12 cellular contexts compared by ENCODE assay signal in genomic region chr6:11710221-11710836, GRCh38.
A peak's percentile ranks its signal among the peaks of the same experiment; 100 is the strongest.
DNase-seq lines count a peak whose midpoint lies in the region; ATAC-seq, FAIRE-seq and TF ChIP-seq lines count a peak whose summit lies in the region.
"Had no signal": no experiment of that assay in that cellular context is flagged by ENCODE, and none has a peak within 500 bp of the region (broad histone marks: within the 10 kb centered on the region; RNA-seq: fewer than 3 reads in every experiment).

No MANE protein-coding gene starts in this region.

- ATAC-seq in K562 (no peak), Right ventricle myocardium inferior (no peak), GM21390 (IDR thresholded peaks at IDR 0.05; ENCODE audit: unreplicated experiment) (no peak), GM19463 (IDR thresholded peaks at IDR 0.05; ENCODE audit: unreplicated experiment) (no peak)

- no peak overlapping the region for H3K9ac ChIP-seq in K562 (ENCODE audit: insufficient read depth in 1 of 2, low read depth in 2 of 2, low read length in 2 of 2)

- H3K27ac Mint-ChIP-seq in activated CD4-positive, alpha-beta T cell treated with anti-CD3 and anti-CD28 coated beads, Interleukin-2, amount 10 ng/mL, durations not matched to agents 7 days and 5 days, result peak overlapping the region; percentile 93
- H3K27ac Mint-ChIP-seq in osteocyte (ENCODE audit: unreplicated experiment), result peak overlapping the region; percentile 89

- no TSS peak for BruUV-seq in K562 (replicated peaks; lab: Mats Ljungman, UMichigan)

- no peaks in the 10 kb centered on the region for H3K9me1 ChIP-seq in K562 (ENCODE audit: control insufficient read depth, insufficient read depth, low read length)

- peaks cover 8% of the 10 kb centered on the region for H3K9me3 Mint-ChIP-seq in activated CD4-positive, alpha-beta T cell treated with anti-CD3 and anti-CD28 coated beads, Interleukin-2, amount 10 ng/mL, durations not matched to agents 7 days and 5 days
- no peaks in the 10 kb centered on the region for H3K9me3 Mint-ChIP-seq in osteocyte (ENCODE audit: unreplicated experiment)

- no peak for FAIRE-seq in K562 (lab: Jason Lieb, UNC)

- H3K4me3 ChIP-seq in AG04450 (ENCODE audit: low read depth, low read length), result no peak overlapping the region
- no peak overlapping the region for H3K4me3 ChIP-seq in K562
- H3K4me3 ChIP-seq: lower lobe of right lung had no signal

- no peak for TF ChIP-seq POLR2A in K562 (conservative IDR thresholded peaks at IDR 0.05)

- H3K27ac ChIP-seq in AG04450 (ENCODE audit: low read depth, low read length), result peak overlapping the region; percentile 66
- no peak overlapping the region for H3K27ac ChIP-seq in K562 (ENCODE audit: extremely low read depth, low read depth, low read length)
- H3K27ac ChIP-seq: lower lobe of right lung, VCaP had no signal

- H3K27me3 Mint-ChIP-seq in activated CD4-positive, alpha-beta T cell treated with anti-CD3 and anti-CD28 coated beads, Interleukin-2, amount 10 ng/mL, durations not matched to agents 7 days and 5 days, result no peaks in the 10 kb centered on the region
- no peaks in the 10 kb centered on the region for H3K27me3 Mint-ChIP-seq in osteocyte (ENCODE audit: unreplicated experiment)

- TF ChIP-seq RAD21 in K562 (CRISPR knock-in tag; conservative IDR thresholded peaks at IDR 0.05 in 1 of 2, IDR thresholded peaks at IDR 0.05 in 1 of 2), result no peak

- CTCF ChIA-PET in AG04450 (lab: Charles Lee), result interaction anchor here (0.5 to 1.4 kb wide), 4 partner anchors 9 to 125 kb away, joined by 3 to 6 read pairs (median 4); no protein-coding TSS in a partner anchor
- CTCF ChIA-PET in activated CD4-positive, alpha-beta T cell treated with anti-CD3 and anti-CD28 coated beads, Interleukin-2, amount 10 ng/mL, durations not matched to agents 7 days and 5 days (lab: Charles Lee), result interaction anchor here (0.8 to 3.1 kb wide), 4 partner anchors 9 to 237 kb away, joined by 3 to 16 read pairs (median 4); no protein-coding TSS in a partner anchor
- CTCF ChIA-PET in K562 (lab: Yijun Ruan, JAX; ENCODE audit: low intra/inter-chr PET ratio), result no interaction called here
- CTCF ChIA-PET in GM10248 (lab: Yijun Ruan, JAX), result interaction anchor here (0.9 to 4.9 kb wide), 6 partner anchors 10 to 580 kb away, joined by 3 to 27 read pairs (median 12); partner anchors contain the start of gene EDN1

- no peaks in the 10 kb centered on the region for H3K27me3 ChIP-seq in AG04450 (ENCODE audit: control insufficient read depth, insufficient read depth, low read length)
- no peaks in the 10 kb centered on the region for H3K27me3 ChIP-seq in K562 (ENCODE audit: control insufficient read depth in 2 of 2, insufficient read depth in 2 of 2, low read length in 2 of 2)

- no peaks in the 10 kb centered on the region for H3K79me2 ChIP-seq in K562 (ENCODE audit: control insufficient read depth, insufficient read depth, low read length)

- in situ Hi-C loops in K562 (cut with MboI), result no loop called here

- intact Hi-C loops in K562 (cut with micrococcal nuclease) (no loop called here), Right ventricle myocardium inferior (cut with DNase I) (no loop called here)

- TF ChIP-seq EP300 in K562 (IDR thresholded peaks at IDR 0.05; ENCODE audit: low read length), result no peak

- POLR2A ChIA-PET in AG04450 (lab: Yijun Ruan, JAX) (interaction anchor here (0.9 kb wide), 1 partner anchor 300 kb away, joined by 3 read pairs; no protein-coding TSS in a partner anchor), K562 (lab: Yijun Ruan, JAX) (interaction anchor here (0.7 to 1.2 kb wide), 2 partner anchors 19 to 68 kb away, joined by 3 read pairs; partner anchors contain the start of gene ADTRP), GM10248 (lab: Yijun Ruan, JAX) (interaction anchor here (2.9 kb wide), 1 partner anchor 22 kb away, joined by 24 read pairs; no protein-coding TSS in a partner anchor)
- POLR2A ChIA-PET in activated CD4-positive, alpha-beta T cell treated with anti-CD3 and anti-CD28 coated beads, Interleukin-2, amount 10 ng/mL, durations not matched to agents 7 days and 5 days (lab: Charles Lee), result no interaction called here

- TF ChIP-seq CTCF in AG04450 (IDR thresholded peaks at IDR 0.05; ENCODE audit: low read depth, low read length) (no peak), K562 (IDR thresholded peaks at IDR 0.05 in 2 of 3, conservative IDR thresholded peaks at IDR 0.05 in 1 of 3; ENCODE audit: insufficient read depth in 2 of 3, low read depth in 1 of 3, low read length in 3 of 3) (no peak), osteocyte (IDR thresholded peaks at IDR 0.05) (peak; percentile 22), GM10248 (IDR thresholded peaks at IDR 0.05; ENCODE audit: control extremely low read depth, extremely low read depth, low read depth, missing control alignments) (no peak)

- peaks cover 59% of the 10 kb centered on the region for H3K4me1 Mint-ChIP-seq in activated CD4-positive, alpha-beta T cell treated with anti-CD3 and anti-CD28 coated beads, Interleukin-2, amount 10 ng/mL, durations not matched to agents 7 days and 5 days
- peaks cover 28% of the 10 kb centered on the region for H3K4me1 Mint-ChIP-seq in osteocyte (ENCODE audit: unreplicated experiment)

- H4K20me1 ChIP-seq in K562 (replicated peaks; ENCODE audit: control insufficient read depth, insufficient read depth, low read length), result no peaks in the 10 kb centered on the region

- H3K4me1 ChIP-seq in K562 (replicated peaks in 1 of 2; ENCODE audit: control insufficient read depth in 2 of 2, insufficient read depth in 2 of 2, low read length in 2 of 2), result no peaks in the 10 kb centered on the region; a peak in 1 of 5 replicates

- H3K36me3 ChIP-seq in K562 (ENCODE audit: control insufficient read depth, insufficient read depth, low read length), result no peaks in the 10 kb centered on the region; the same call in 2 of the 3 replicates
- H3K36me3 ChIP-seq: lower lobe of right lung had no signal

- H3K9me3 ChIP-seq in AG04450 (ENCODE audit: control insufficient read depth, insufficient read depth, low read length) (no peaks in the 10 kb centered on the region), K562 (replicated peaks; ENCODE audit: control insufficient read depth, insufficient read depth, low read depth, low read length) (peaks cover 6% of the 10 kb centered on the region; the same call in 1 of the 2 replicates)
- H3K9me3 ChIP-seq: lower lobe of right lung had no signal

- WGBS in K562 (ENCODE audit: insufficient coverage, low coverage, missing lambda C conversion rate), result 38% methylated on average over 9 of the region's 9 CpGs

- no peak overlapping the region for H3K4me3 Mint-ChIP-seq in activated CD4-positive, alpha-beta T cell treated with anti-CD3 and anti-CD28 coated beads, Interleukin-2, amount 10 ng/mL, durations not matched to agents 7 days and 5 days
- no peak overlapping the region for H3K4me3 Mint-ChIP-seq in osteocyte (ENCODE audit: unreplicated experiment)

- no peak overlapping the region for H3K4me2 ChIP-seq in K562 (ENCODE audit: insufficient read depth, low read length)

- H2AFZ ChIP-seq in K562 (ENCODE audit: low read depth, low read length), result peak overlapping the region; percentile 20; the same call in 1 of the 2 replicates

- DNase-seq in AG04450 (ENCODE audit: low read depth, low spot score) (no peak), K562 (ENCODE audit: extremely low read depth in 1 of 4, low spot score in 3 of 4) (no peak), osteocyte (ENCODE audit: extremely low spot score, unreplicated experiment) (peak; percentile 83), Right ventricle myocardium inferior (ENCODE audit: missing footprints) (no peak), GM10248 (ENCODE audit: extremely low spot score) (no peak)
- peak; percentile 70 for DNase-seq in activated CD4-positive, alpha-beta T cell treated with anti-CD3 and anti-CD28 coated beads, Interleukin-2, amount 10 ng/mL, durations not matched to agents 7 days and 5 days
- DNase-seq: ACHN, lower lobe of right lung, NCI-H446 had no signal

- H3K36me3 Mint-ChIP-seq in activated CD4-positive, alpha-beta T cell treated with anti-CD3 and anti-CD28 coated beads, Interleukin-2, amount 10 ng/mL, durations not matched to agents 7 days and 5 days (ENCODE audit: low read depth), result peaks cover 22% of the 10 kb centered on the region
- no peaks in the 10 kb centered on the region for H3K36me3 Mint-ChIP-seq in osteocyte (ENCODE audit: unreplicated experiment)

TF ChIP-seq in K562, 482 proteins besides CTCF, POLR2A, EP300 and RAD21:
- TF ChIP-seq ZSCAN29 (IDR thresholded peaks at IDR 0.05) (no peak), FOXK1 (CRISPR knock-in tag; IDR thresholded peaks at IDR 0.05; ENCODE audit: borderline replicate concordance) (no peak), CBFA2T3 (IDR thresholded peaks at IDR 0.05) (no peak), ZNF77 (CRISPR knock-in tag; IDR thresholded peaks at IDR 0.05) (no peak), ZNF444 (CRISPR knock-in tag; IDR thresholded peaks at IDR 0.05) (no peak), E2F3 (CRISPR knock-in tag; IDR thresholded peaks at IDR 0.05) (no peak)

Comparison
In these comparisons a context has a peak if more than half of its experiments do, and no peak if none do; other contexts are left out.
1. DNase-seq: peak in activated CD4-positive, alpha-beta T cell treated with anti-CD3 and anti-CD28 coated beads, Interleukin-2, amount 10 ng/mL, durations not matched to agents 7 days and 5 days (single experiment) and osteocyte (single experiment); none in AG04450 (single experiment), K562 (0 of 4), Right ventricle myocardium inferior (single experiment) and GM10248 (single experiment).